25 cellular contexts compared by ENCODE assay signal in the genomic region with DNA sequence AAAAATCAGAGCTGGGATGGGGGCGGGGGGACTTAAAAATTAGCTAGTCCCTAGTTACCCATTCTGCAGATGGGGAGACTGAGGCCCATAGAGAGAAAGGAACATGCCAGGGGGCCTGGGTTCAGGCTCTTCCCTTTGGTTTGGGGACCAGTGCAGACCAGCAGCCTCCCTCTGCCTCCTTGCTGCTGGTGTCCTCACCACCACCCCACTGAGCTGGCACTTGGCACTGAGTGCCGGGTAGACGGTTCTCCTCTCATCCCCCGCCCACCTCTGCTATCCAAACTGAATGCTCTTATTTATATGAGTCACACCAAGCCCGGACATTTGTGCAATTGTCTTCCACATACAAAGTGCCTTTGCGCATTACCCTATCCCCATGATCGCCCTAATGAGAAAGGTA. TPM values are rescaled to one million over a fixed set of nuclear protein-coding genes. Genes with fewer than 3 reads are reported as not detected.
A peak's percentile ranks its signal among the peaks of the same experiment; 100 is the strongest.
DNase-seq lines count a peak whose midpoint lies in the region; ATAC-seq, FAIRE-seq and TF ChIP-seq lines count a peak whose summit lies in the region.
"Had no signal": no experiment of that assay in that cellular context is flagged by ENCODE, and none has a peak within 500 bp of the region (broad histone marks: within the 10 kb centered on the region; RNA-seq: fewer than 3 reads in every experiment).

No MANE protein-coding gene starts in this region.

- no peak overlapping the region for H3K27ac Mint-ChIP-seq in mesothelial cell of epicardium
- H3K27ac Mint-ChIP-seq: activated CD4-positive, alpha-beta T cell treated with anti-CD3 and anti-CD28 coated beads for 36 hours; activated T-helper 17 cell treated with anti-CD3 and anti-CD28 coated beads, Interleukin-2, amount 50 U/mL, for 72 hours; stimulated activated naive B cell treated with anti-CD40 and anti-IgM and Interleukin-4, amounts not matched to agents 10 μg/mL and 1 μg/mL and 100 μg/mL, for 72 hours had no signal

- intact Hi-C loops in cardiac septum (cut with DNase I): no loop called here
- intact Hi-C loops in right cardiac atrium (cut with DNase I): no loop called here

- no peaks in the 10 kb centered on the region for H3K27me3 ChIP-seq in right cardiac atrium (ENCODE audit: control insufficient read depth, insufficient read depth)
- no peaks in the 10 kb centered on the region for H3K27me3 ChIP-seq in fibroblast of lung (ENCODE audit: control insufficient read depth, insufficient read depth, low read length)
- H3K27me3 ChIP-seq: thyroid gland had no signal

- no peaks in the 10 kb centered on the region for H3K79me2 ChIP-seq in fibroblast of lung (ENCODE audit: control insufficient read depth, insufficient read depth, low read length)

- H3K36me3 ChIP-seq in fibroblast of lung (ENCODE audit: control insufficient read depth, insufficient read depth, low read length): no peaks in the 10 kb centered on the region
- H3K36me3 ChIP-seq: thyroid gland had no signal

- H3K4me3 ChIP-seq in right cardiac atrium (ENCODE audit: low read length) (no peak overlapping the region), fibroblast of lung (replicated peaks in 1 of 4; ENCODE audit: control extremely low read depth in 1 of 4, insufficient read depth in 1 of 4, low read depth in 3 of 4, low read length in 4 of 4) (no peak overlapping the region)
- H3K4me3 ChIP-seq: thyroid gland had no signal

- H3K4me3 Mint-ChIP-seq in mesothelial cell of epicardium: no peak overlapping the region
- H3K4me3 Mint-ChIP-seq: activated CD4-positive, alpha-beta T cell treated with anti-CD3 and anti-CD28 coated beads for 36 hours; activated T-helper 17 cell treated with anti-CD3 and anti-CD28 coated beads, Interleukin-2, amount 50 U/mL, for 72 hours; neural crest cell; stimulated activated naive B cell treated with anti-CD40 and anti-IgM and Interleukin-4, amounts not matched to agents 10 μg/mL and 1 μg/mL and 100 μg/mL, for 72 hours had no signal

- H3K4me2 ChIP-seq in fibroblast of lung (ENCODE audit: extremely low read depth, insufficient read depth, low read length): no peak overlapping the region

- H3K9me3 Mint-ChIP-seq in mesothelial cell of epicardium: no peaks in the 10 kb centered on the region
- H3K9me3 Mint-ChIP-seq: activated T-helper 17 cell treated with anti-CD3 and anti-CD28 coated beads, Interleukin-2, amount 50 U/mL, for 72 hours; neural crest cell; stimulated activated naive B cell treated with anti-CD40 and anti-IgM and Interleukin-4, amounts not matched to agents 10 μg/mL and 1 μg/mL and 100 μg/mL, for 72 hours had no signal

- peaks cover 37% of the 10 kb centered on the region for H3K27me3 Mint-ChIP-seq in mesothelial cell of epicardium (ENCODE audit: low read depth)

- WGBS in right cardiac atrium: 80% methylated on average over 7 of the region's 7 CpGs

- DNase-seq in cardiac septum (ENCODE audit: low spot score): peak; percentile 54
- DNase-seq in right cardiac atrium: no peak
- peak; percentile 29 for DNase-seq in amniotic epithelial cell (ENCODE audit: low read depth)
- peak; percentile 50 to 53 for DNase-seq in fibroblast of lung (ENCODE audit: low read depth in 2 of 2)
- peak; percentile 38 for DNase-seq in urothelium cell line (ENCODE audit: low spot score)
- DNase-seq in mesothelial cell of epicardium (ENCODE audit: low spot score in 2 of 2, unreplicated experiment in 2 of 2): no peak
- no peak for DNase-seq in NCI-H2171 treated with DMSO at 0.1 percent for 48 hours (lab: John Stamatoyannopoulos, UW)
- DNase-seq: activated CD4-positive, alpha-beta T cell treated with anti-CD3 and anti-CD28 coated beads for 36 hours; central memory CD4-positive, alpha-beta T cell; effector CD8-positive, alpha-beta T cell; foreskin keratinocyte; KBM-7; left cardiac atrium; NCI-H1105 treated with DMSO at 0.1 percent for 48 hours; NCI-H526 treated with DMSO at 0.1 percent for 48 hours; stimulated activated naive B cell treated with anti-CD40 and anti-IgM and Interleukin-4, amounts not matched to agents 10 μg/mL and 1 μg/mL and 100 μg/mL, for 72 hours; thyroid gland had no signal

- no peaks in the 10 kb centered on the region for H3K4me1 ChIP-seq in right cardiac atrium (ENCODE audit: control insufficient read depth, insufficient read depth, low read length)
- peaks cover 6% of the 10 kb centered on the region for H3K4me1 ChIP-seq in fibroblast of lung (ENCODE audit: control insufficient read depth, extremely low read depth, insufficient read depth, low read length)
- H3K4me1 ChIP-seq: foreskin keratinocyte, thyroid gland had no signal

- FAIRE-seq in urothelium cell line (lab: Jason Lieb, UNC): no peak
- FAIRE-seq: A204.1, H54 had no signal

- no peaks in the 10 kb centered on the region for H4K20me1 ChIP-seq in fibroblast of lung (ENCODE audit: control insufficient read depth, extremely low read depth, insufficient read depth, low read length)

- H3K9me3 ChIP-seq in right cardiac atrium (ENCODE audit: control insufficient read depth, low read length): no peaks in the 10 kb centered on the region
- no peaks in the 10 kb centered on the region for H3K9me3 ChIP-seq in fibroblast of lung (ENCODE audit: control insufficient read depth, insufficient read depth, low read depth, low read length)
- H3K9me3 ChIP-seq: thyroid gland had no signal

- H3K9ac ChIP-seq in fibroblast of lung (ENCODE audit: insufficient read depth, low read length): no peak overlapping the region

- H3K4me1 Mint-ChIP-seq in mesothelial cell of epicardium: no peaks in the 10 kb centered on the region
- H3K4me1 Mint-ChIP-seq: activated CD4-positive, alpha-beta T cell treated with anti-CD3 and anti-CD28 coated beads for 36 hours had no signal

- ATAC-seq in right cardiac atrium (no peak), esophagus mucosa (no peak)
- ATAC-seq: activated CD4-positive, alpha-beta T cell treated with anti-CD3 and anti-CD28 coated beads for 36 hours; activated T-helper 17 cell treated with anti-CD3 and anti-CD28 coated beads, Interleukin-2, amount 50 U/mL, for 72 hours; foreskin keratinocyte; left cardiac atrium; SK-N-SH treated with all-trans-retinoic acid at 6 μM for 48 hours; stimulated activated naive B cell treated with anti-CD40 and anti-IgM and Interleukin-4, amounts not matched to agents 10 μg/mL and 1 μg/mL and 100 μg/mL, for 72 hours had no signal

- no peak for TF ChIP-seq CTCF in fibroblast of lung (conservative IDR thresholded peaks at IDR 0.05 in 1 of 2, IDR thresholded peaks at IDR 0.05 in 1 of 2; ENCODE audit: low read depth in 1 of 2, low read length in 2 of 2)
- TF ChIP-seq CTCF in mesothelial cell of epicardium (IDR thresholded peaks at IDR 0.05; ENCODE audit: unreplicated experiment): no peak

- H2AFZ ChIP-seq in fibroblast of lung (ENCODE audit: low read length): no peak overlapping the region

- H3K27ac ChIP-seq in right cardiac atrium (ENCODE audit: low read length): no peak overlapping the region
- no peak overlapping the region for H3K27ac ChIP-seq in fibroblast of lung (ENCODE audit: insufficient read depth, low read length)
- H3K27ac ChIP-seq: C4-2B, foreskin keratinocyte, HL-60, thyroid gland had no signal

- H3K36me3 Mint-ChIP-seq in mesothelial cell of epicardium: no peaks in the 10 kb centered on the region
- H3K36me3 Mint-ChIP-seq: stimulated activated naive B cell treated with anti-CD40 and anti-IgM and Interleukin-4, amounts not matched to agents 10 μg/mL and 1 μg/mL and 100 μg/mL, for 72 hours had no signal

RNA-seq across cellular contexts. Expression of a gene that starts 39.2 kb away (rescaled TPM):
- total RNA-seq in cardiac septum: 11.7 TPM
- total RNA-seq in right cardiac atrium: 10 to 100 TPM; 15.6 to 28.5 (median 15.8) TPM
- 16.0 TPM for polyA plus RNA-seq in right cardiac atrium
- 44.2 and 79.9 TPM in 2 replicates for total RNA-seq in fibroblast of lung
- 94.9 and 156 TPM in 2 replicates for polyA plus RNA-seq in fibroblast of lung
- 142 and 220 TPM in 2 replicates for polyA plus RNA-seq in fibroblast of lung (2012)
- 38.9 and 62.1 TPM in 2 replicates for polyA minus RNA-seq in fibroblast of lung (ENCODE audit: low replicate concordance)
- total RNA-seq in esophagus mucosa: 7.7 TPM
- total RNA-seq in mesothelial cell of epicardium: 25.9 to 29.1 TPM (median 28.5 TPM) in 3 replicates

Comparison
In these comparisons a context has a peak if more than half of its experiments do, and no peak if none do; other contexts are left out.
1. DNase-seq: peak in cardiac septum (single experiment), amniotic epithelial cell (single experiment), fibroblast of lung (2 of 2) and urothelium cell line (single experiment); none in right cardiac atrium (0 of 3), mesothelial cell of epicardium (0 of 2) and NCI-H2171 treated with DMSO at 0.1 percent for 48 hours (single experiment).